Comparison of ENCODE assay signal across 8 cellular contexts in genomic region chr12:10722502-10722904, GRCh38. TPM values are rescaled to one million over a fixed set of nuclear protein-coding genes. Genes with fewer than 3 reads are reported as not detected.
A peak's percentile ranks its signal among the peaks of the same experiment; 100 is the strongest.
DNase-seq lines count a peak whose midpoint lies in the region; ATAC-seq and TF ChIP-seq lines count a peak whose summit lies in the region.

No MANE protein-coding gene starts in this region.

- H3K4me1 ChIP-seq in muscle layer of duodenum (ENCODE audit: control insufficient read depth in 1 of 2, insufficient read depth in 2 of 2, low read length in 2 of 2), result peaks cover 16 to 18% of the 10 kb centered on the region in 2 donors

- H3K27me3 ChIP-seq in MG63 (no peaks in the 10 kb centered on the region), muscle layer of duodenum (ENCODE audit: low read depth, low read length) (no peaks in the 10 kb centered on the region)

- H3K4me3 Mint-ChIP-seq in stimulated activated naive CD8-positive, alpha-beta T cell treated with anti-CD3 and anti-CD28 coated beads, Interleukin-15, amount 100 ng/mL, for 72 hours, result peak overlapping the region; percentile 95 to 98

- peak overlapping the region; percentile 99 for H3K27ac Mint-ChIP-seq in stimulated activated naive CD8-positive, alpha-beta T cell treated with anti-CD3 and anti-CD28 coated beads, Interleukin-15, amount 100 ng/mL, for 72 hours

- H3K36me3 ChIP-seq in MG63, result peaks cover 26% of the 10 kb centered on the region
- H3K36me3 ChIP-seq in muscle layer of duodenum (ENCODE audit: control insufficient read depth in 1 of 2, insufficient read depth in 2 of 2, low read length in 2 of 2), result peaks cover 0 to 8% of the 10 kb centered on the region in 2 donors

- ATAC-seq in GM21786 (IDR thresholded peaks at IDR 0.05; ENCODE audit: unreplicated experiment), result peak; percentile 32
- peak; percentile 79 for ATAC-seq in stimulated activated naive CD8-positive, alpha-beta T cell treated with anti-CD3 and anti-CD28 coated beads, Interleukin-15, amount 100 ng/mL, for 72 hours

- H3K9me3 ChIP-seq in MG63, result 0 out of 2 replicates have a peak, but pooled peaks cover 2% of the 10 kb centered on the region
- no peaks in the 10 kb centered on the region for H3K9me3 ChIP-seq in muscle layer of duodenum (ENCODE audit: control insufficient read depth in 1 of 2, low read length in 2 of 2)

- peaks cover 10% of the 10 kb centered on the region for H3K27me3 Mint-ChIP-seq in stimulated activated naive CD8-positive, alpha-beta T cell treated with anti-CD3 and anti-CD28 coated beads, Interleukin-15, amount 100 ng/mL, for 72 hours

- H3K4me3 ChIP-seq in GM12864 (ENCODE audit: low read depth, low read length) (peak overlapping the region; percentile 82), MG63 (peak overlapping the region; percentile 98), epithelial cell of proximal tubule (ENCODE audit: low read depth, low read length) (peak overlapping the region; percentile 92), muscle layer of duodenum (ENCODE audit: low read depth in 1 of 2, low read length in 2 of 2) (peak overlapping the region; percentile 87 to 92)

- peak; percentile 31 for TF ChIP-seq CTCF in GM12864 (IDR thresholded peaks at IDR 0.05; ENCODE audit: low read depth, low read length, missing control alignments)
- peak; percentile 24 for TF ChIP-seq CTCF in epithelial cell of proximal tubule (conservative IDR thresholded peaks at IDR 0.05; ENCODE audit: low read depth, low read length)

- DNase-seq in GM12864 (ENCODE audit: low read depth) (no peak), MG63 (peak; percentile 68), epithelial cell of proximal tubule (ENCODE audit: low read depth) (no peak), cerebellar nuclear complex (lab: John Stamatoyannopoulos, UW) (no peak)
- DNase-seq in activated CD8-positive, alpha-beta memory T cell treated with anti-CD3 and anti-CD28 coated beads, Interleukin-2, amount 50 U/mL, for 24 hours (ENCODE audit: extremely low read depth), result peak; percentile 29
- DNase-seq in stimulated activated naive CD8-positive, alpha-beta T cell treated with anti-CD3 and anti-CD28 coated beads, Interleukin-15, amount 100 ng/mL, for 72 hours, result peak; percentile 74 to 75

- peaks cover 53% of the 10 kb centered on the region for H3K4me1 Mint-ChIP-seq in stimulated activated naive CD8-positive, alpha-beta T cell treated with anti-CD3 and anti-CD28 coated beads, Interleukin-15, amount 100 ng/mL, for 72 hours

- H3K27ac ChIP-seq in muscle layer of duodenum (ENCODE audit: low read length), result peak overlapping the region; percentile 98

- no peaks in the 10 kb centered on the region for H3K9me3 Mint-ChIP-seq in stimulated activated naive CD8-positive, alpha-beta T cell treated with anti-CD3 and anti-CD28 coated beads, Interleukin-15, amount 100 ng/mL, for 72 hours

RNA-seq across cellular contexts. Expression of gene YBX3, which starts 0.6 kb away (rescaled TPM):
- 325 and 352 TPM in 2 replicates for total RNA-seq in MG63 (2014; rRNA removed; shearing (Covaris generic); ENCODE audit: low replicate concordance)
- 202 and 245 TPM in 2 replicates for total RNA-seq in epithelial cell of proximal tubule

RNA-seq across cellular contexts. Expression of gene STYK1, which starts 48.7 kb away (rescaled TPM):
- total RNA-seq in MG63 (2014; rRNA removed; shearing (Covaris generic); ENCODE audit: low replicate concordance), result not detected in 2 replicates
- total RNA-seq in epithelial cell of proximal tubule, result 2.5 and 4.6 TPM in 2 replicates

Comparison
In these comparisons a context has a peak if more than half of its experiments do, and no peak if none do; other contexts are left out.
1. DNase-seq: peak in MG63 (single experiment), activated CD8-positive, alpha-beta memory T cell treated with anti-CD3 and anti-CD28 coated beads, Interleukin-2, amount 50 U/mL, for 24 hours (single experiment) and stimulated activated naive CD8-positive, alpha-beta T cell treated with anti-CD3 and anti-CD28 coated beads, Interleukin-15, amount 100 ng/mL, for 72 hours (2 of 2); none in GM12864 (single experiment), epithelial cell of proximal tubule (single experiment) and cerebellar nuclear complex (0 of 2).
2. Peak in every context shown above with its lines, with median percentiles within 50 percentile points of each other: H3K4me3 ChIP-seq.